Comparison of ENCODE assay signal across 8 cellular contexts in genomic region chr16:14632693-14633569, GRCh38. TPM values are rescaled to one million over a fixed set of nuclear protein-coding genes. Genes with fewer than 3 reads are reported as not detected.
A peak's percentile ranks its signal among the peaks of the same experiment; 100 is the strongest.
DNase-seq lines count a peak whose midpoint lies in the region; ATAC-seq and TF ChIP-seq lines count a peak whose summit lies in the region.

Gene BFAR (plus strand): TSS chr16:14632951. CDS start chr16:14644347, 11,396 bp downstream.

- H3K9me3 ChIP-seq in CD8-positive, alpha-beta T cell (ENCODE audit: low read length): no peaks in the 10 kb centered on the region
- H3K9me3 ChIP-seq in lung (ENCODE audit: control insufficient read depth in 2 of 2, insufficient read depth in 1 of 2, low read length in 1 of 2): no peaks in the 10 kb centered on the region

- H3K27ac ChIP-seq in CD8-positive, alpha-beta T cell (ENCODE audit: low read depth, low read length): peak within 1 kb of the TSS; percentile 82
- H3K27ac ChIP-seq in lung (ENCODE audit: low read depth in 1 of 2, low read length in 1 of 2): peak within 1 kb of the TSS; percentile 82 to 98

- intact Hi-C loops in CD8-positive, alpha-beta T cell (cut with DNase I, micrococcal nuclease): loop anchor here (1.0 to 10.0 kb wide), 7 partner anchors 331 to 1254 kb away; partner anchors contain the start of genes CEP20 (in 2 of the 2), ERCC4 (in 1 of the 2), MARF1 (in 1 of the 2) and NTAN1 (in 1 of the 2)

- no peaks in the 10 kb centered on the region for H3K27me3 Mint-ChIP-seq in CD8-positive, alpha-beta T cell (ENCODE audit: low read depth)

- H3K36me3 ChIP-seq in CD8-positive, alpha-beta T cell (ENCODE audit: insufficient read depth, low read length): peaks cover 7% of the 10 kb centered on the region
- H3K36me3 ChIP-seq in lung (ENCODE audit: control insufficient read depth in 2 of 2, insufficient read depth in 2 of 2, low read length in 2 of 2): no peaks in the 10 kb centered on the region

- CTCF ChIA-PET in CD8-positive, alpha-beta T cell (lab: Charles Lee): no interaction called here

- peak within 1 kb of the TSS; percentile 99 for H3K27ac Mint-ChIP-seq in CD8-positive, alpha-beta T cell

- POLR2A ChIA-PET in CD8-positive, alpha-beta T cell (lab: Charles Lee): interaction anchor here (0.6 kb wide), 1 partner anchor 8 kb away, joined by 3 read pairs; no protein-coding TSS in a partner anchor

- peaks cover 27% of the 10 kb centered on the region for H3K36me3 Mint-ChIP-seq in CD8-positive, alpha-beta T cell

- peak; percentile 98 to 100 (median 100) for DNase-seq in CD8-positive, alpha-beta T cell
- peak; percentile 86 for DNase-seq in HS-27A (ENCODE audit: low read depth)
- DNase-seq in NK-92 (lab: John Stamatoyannopoulos, UW; ENCODE audit: unreplicated experiment): peak; percentile 95
- DNase-seq in activated CD8-positive, alpha-beta memory T cell treated with anti-CD3 and anti-CD28 coated beads for 1 hour (ENCODE audit: extremely low read depth in 1 of 2, low read depth in 1 of 2): peak; percentile 98 to 99
- peak; percentile 99 for DNase-seq in effector CD4-positive, alpha-beta T cell
- peak; percentile 99 for DNase-seq in lung (ENCODE audit: low spot score)
- peak; percentile 98 to 99 (median 98) for DNase-seq in stimulated activated CD4-positive, alpha-beta T cell treated with anti-CD3 and anti-CD28 coated beads, TNF-alpha, amount 100 ng/mL, for 4 hours (ENCODE audit: low read depth in 3 of 3)

- peak; percentile 68 for ATAC-seq in CD8-positive, alpha-beta T cell
- ATAC-seq in GM19467 (IDR thresholded peaks at IDR 0.05; ENCODE audit: unreplicated experiment): peak; percentile 61
- peak; percentile 86 for ATAC-seq in lung (ENCODE audit: insufficient read depth, low FRiP score)

- H3K27me3 ChIP-seq in CD8-positive, alpha-beta T cell (ENCODE audit: insufficient read depth, low read length): no peaks in the 10 kb centered on the region
- no peaks in the 10 kb centered on the region for H3K27me3 ChIP-seq in lung (ENCODE audit: control insufficient read depth, insufficient read depth)

- H3K9me3 Mint-ChIP-seq in CD8-positive, alpha-beta T cell: peaks cover 3% of the 10 kb centered on the region

- H3K4me3 Mint-ChIP-seq in CD8-positive, alpha-beta T cell: peak within 1 kb of the TSS; percentile 100

- H3K4me1 Mint-ChIP-seq in CD8-positive, alpha-beta T cell (ENCODE audit: low read depth): peaks cover 73% of the 10 kb centered on the region

- 0 to 1% methylated on average over 69 of the region's 69 CpGs for WGBS in lung, 2 donors

- no peak for TF ChIP-seq CTCF in CD8-positive, alpha-beta T cell (IDR thresholded peaks at IDR 0.05)
- TF ChIP-seq CTCF in lung (IDR thresholded peaks at IDR 0.05; ENCODE audit: control extremely low read depth, extremely low read depth): no peak

- peaks cover 60% of the 10 kb centered on the region for H3K4me1 ChIP-seq in CD8-positive, alpha-beta T cell (ENCODE audit: insufficient read depth, low read length)
- peaks cover 16% of the 10 kb centered on the region in 2 donors for H3K4me1 ChIP-seq in lung (ENCODE audit: control insufficient read depth in 2 of 2, insufficient read depth in 2 of 2, low read length in 2 of 2)

- H3K4me3 ChIP-seq in CD8-positive, alpha-beta T cell (ENCODE audit: low read depth, low read length): peak within 1 kb of the TSS; percentile 95
- peak within 1 kb of the TSS; percentile 68 for H3K4me3 ChIP-seq in lung

RNA-seq across cellular contexts. Expression of gene BFAR, which starts in this region (rescaled TPM):
- 10 to 100 TPM; 34.0 to 41.7 TPM for total RNA-seq in CD8-positive, alpha-beta T cell
- 10 to 100 TPM; 66.2 to 68.9 TPM for total RNA-seq in lung
- polyA plus RNA-seq in lung: 10 to 100 TPM; 48.4 to 74.2 TPM

Comparison
In these comparisons a context has a peak if more than half of its experiments do, and no peak if none do; other contexts are left out.
1. Peak in every context shown above with its lines: DNase-seq, ATAC-seq, H3K4me3 ChIP-seq and H3K27ac ChIP-seq.